Comparison of ENCODE assay signal across 9 cellular contexts in genomic region chr9:120925535-120926396, GRCh38. TPM values are rescaled to one million over a fixed set of nuclear protein-coding genes. Genes with fewer than 3 reads are reported as not detected.
DNase-seq lines count a peak whose midpoint lies in the region; ATAC-seq, FAIRE-seq and TF ChIP-seq lines count a peak whose summit lies in the region.
"Had no signal": no experiment of that assay in that cellular context is flagged by ENCODE, and none has a peak within 500 bp of the region (broad histone marks: within the 10 kb centered on the region; RNA-seq: fewer than 3 reads in every experiment).

No MANE protein-coding gene starts in this region.

- no peak for TF ChIP-seq POLR2A in tibial nerve (IDR thresholded peaks at IDR 0.05)

- POLR2A ChIA-PET in naive thymus-derived CD8-positive, alpha-beta T cell (lab: Charles Lee) = interaction anchor here (0.7 to 45.2 kb wide), 6 partner anchors 1 to 133 kb away, joined by 3 to 1842 read pairs (median 293); partner anchors contain the start of genes FBXW2, PHF19, PSMD5 and TRAF1

- peak overlapping the region; percentile 51 for H3K27ac ChIP-seq in brain microvascular endothelial cell
- peak overlapping the region; percentile 19 to 97 (median 92) for H3K27ac ChIP-seq in tibial nerve

- no peak for DNase-seq in GM18507 (ENCODE audit: extremely low spot score, insufficient read length, low read depth)
- peak; percentile 91 for DNase-seq in T-helper 2 cell treated with Interferon-gamma antibody and Interleukin-4, amounts not matched to agents 5 μg/mL and 100 μg/mL, for 36 hours (ENCODE audit: low spot score)
- peak; percentile 92 for DNase-seq in brain microvascular endothelial cell
- peak in 5 of 10 donors; percentile 42 to 73 (median 65) for DNase-seq in naive thymus-derived CD8-positive, alpha-beta T cell
- DNase-seq in tibial nerve (ENCODE audit: low spot score in 2 of 2) = no peak
- no peak for DNase-seq in NCI-H2029 treated with DMSO at 0.1 percent for 48 hours (lab: John Stamatoyannopoulos, UW)
- DNase-seq in SHP77 treated with DMSO at 0.1 percent for 48 hours (lab: John Stamatoyannopoulos, UW) = no peak

- in situ Hi-C loops in brain microvascular endothelial cell (cut with HindIII; ENCODE audit: low pct_ligation_motif_present, low sequenced_read_pairs) = no loop called here

- H3K4me3 ChIP-seq in brain microvascular endothelial cell (ENCODE audit: low read depth, low read length) (no peak overlapping the region), tibial nerve (peak overlapping the region in 1 of 4 donors; percentile 5)
- H3K4me3 ChIP-seq: adrenal gland had no signal

- peak; percentile 38 for ATAC-seq in HG02884 (IDR thresholded peaks at IDR 0.05; ENCODE audit: unreplicated experiment)
- ATAC-seq in naive thymus-derived CD8-positive, alpha-beta T cell = peak; percentile 27 to 50

- WGBS in tibial nerve, 2 donors = 32 to 45% methylated on average over 7 to 10 of the region's 13 CpGs

- no peaks in the 10 kb centered on the region for H3K9me3 Mint-ChIP-seq in T-helper 2 cell treated with Interferon-gamma antibody and Interleukin-4, amounts not matched to agents 5 μg/mL and 100 μg/mL, for 36 hours
- H3K9me3 Mint-ChIP-seq in naive thymus-derived CD8-positive, alpha-beta T cell = no peaks in the 10 kb centered on the region

- FAIRE-seq in GM18507 (lab: Jason Lieb, UNC) = peak; percentile 87

- H3K9me3 ChIP-seq in tibial nerve = no peaks in the 10 kb centered on the region
- H3K9me3 ChIP-seq: adrenal gland had no signal

- H3K36me3 ChIP-seq in brain microvascular endothelial cell (replicated peaks) (no peaks in the 10 kb centered on the region), tibial nerve (no peaks in the 10 kb centered on the region)
- H3K36me3 ChIP-seq: adrenal gland had no signal

- peak overlapping the region; percentile 92 for H3K27ac Mint-ChIP-seq in T-helper 2 cell treated with Interferon-gamma antibody and Interleukin-4, amounts not matched to agents 5 μg/mL and 100 μg/mL, for 36 hours
- peak overlapping the region; percentile 95 to 100 (median 98) for H3K27ac Mint-ChIP-seq in naive thymus-derived CD8-positive, alpha-beta T cell

- peaks cover 0 to 50% (median 30%) of the 10 kb centered on the region in 4 donors for H3K4me1 ChIP-seq in tibial nerve

- peaks cover 72% of the 10 kb centered on the region for H3K4me1 Mint-ChIP-seq in T-helper 2 cell treated with Interferon-gamma antibody and Interleukin-4, amounts not matched to agents 5 μg/mL and 100 μg/mL, for 36 hours (ENCODE audit: low read depth)
- peaks cover 41 to 89% (median 87%) of the 10 kb centered on the region in 4 donors for H3K4me1 Mint-ChIP-seq in naive thymus-derived CD8-positive, alpha-beta T cell

- no peaks in the 10 kb centered on the region for H3K27me3 Mint-ChIP-seq in T-helper 2 cell treated with Interferon-gamma antibody and Interleukin-4, amounts not matched to agents 5 μg/mL and 100 μg/mL, for 36 hours (ENCODE audit: low read depth)
- H3K27me3 Mint-ChIP-seq in naive thymus-derived CD8-positive, alpha-beta T cell = no peaks in the 10 kb centered on the region

- peaks cover 63% of the 10 kb centered on the region for H3K36me3 Mint-ChIP-seq in T-helper 2 cell treated with Interferon-gamma antibody and Interleukin-4, amounts not matched to agents 5 μg/mL and 100 μg/mL, for 36 hours (ENCODE audit: low read depth)
- peaks cover 0 to 32% (median 21%) of the 10 kb centered on the region in 3 donors for H3K36me3 Mint-ChIP-seq in naive thymus-derived CD8-positive, alpha-beta T cell

- H3K27me3 ChIP-seq in brain microvascular endothelial cell (replicated peaks) = no peaks in the 10 kb centered on the region
- H3K27me3 ChIP-seq in tibial nerve = no peaks in the 10 kb centered on the region
- H3K27me3 ChIP-seq: adrenal gland had no signal

- no peak for TF ChIP-seq EP300 in tibial nerve (IDR thresholded peaks at IDR 0.05)

- TF ChIP-seq CTCF in brain microvascular endothelial cell (IDR thresholded peaks at IDR 0.05; ENCODE audit: low read depth, low read length, missing control alignments) (no peak), tibial nerve (IDR thresholded peaks at IDR 0.05) (no peak)

- peak overlapping the region; percentile 89 for H3K4me3 Mint-ChIP-seq in T-helper 2 cell treated with Interferon-gamma antibody and Interleukin-4, amounts not matched to agents 5 μg/mL and 100 μg/mL, for 36 hours
- peak overlapping the region; percentile 92 to 97 (median 94) for H3K4me3 Mint-ChIP-seq in naive thymus-derived CD8-positive, alpha-beta T cell

RNA-seq across cellular contexts. Expression of gene TRAF1, which starts 0.8 kb away (rescaled TPM):
- 100 to 1,000 TPM; 125 to 126 TPM for total RNA-seq in naive thymus-derived CD8-positive, alpha-beta T cell
- 1 to 10 TPM; 3.7 to 7.0 (median 4.9) TPM for polyA plus RNA-seq in naive thymus-derived CD8-positive, alpha-beta T cell
- total RNA-seq in tibial nerve = 10 to 100 TPM; 12.3 to 21.0 (median 19.8) TPM

RNA-seq across cellular contexts. Expression of gene PHF19, which starts 48.8 kb away (rescaled TPM):
- 100 to 1,000 TPM; 143 to 144 TPM for total RNA-seq in naive thymus-derived CD8-positive, alpha-beta T cell
- 10 to 100 TPM in 1 of 3 donors, 1 to 10 TPM in 2; 6.3 to 11.8 (median 9.4) TPM for polyA plus RNA-seq in naive thymus-derived CD8-positive, alpha-beta T cell
- total RNA-seq in tibial nerve = 10 to 100 TPM; 31.2 to 61.6 (median 44.3) TPM

Comparison
In these comparisons a context has a peak if more than half of its experiments do, and no peak if none do; other contexts are left out.
1. DNase-seq: peak in T-helper 2 cell treated with Interferon-gamma antibody and Interleukin-4, amounts not matched to agents 5 μg/mL and 100 μg/mL, for 36 hours (single experiment) and brain microvascular endothelial cell (single experiment); none in GM18507 (single experiment), tibial nerve (0 of 2), NCI-H2029 treated with DMSO at 0.1 percent for 48 hours (single experiment) and SHP77 treated with DMSO at 0.1 percent for 48 hours (single experiment).
2. RNA of gene TRAF1, which starts 0.8 kb away (total RNA-seq): 125 to 126 TPM in naive thymus-derived CD8-positive, alpha-beta T cell; 12.3 to 21.0 TPM in tibial nerve; every median in the first group is over 4 times any median in the second.